ENCODE assay signal across 29 cellular contexts in the genomic region with DNA sequence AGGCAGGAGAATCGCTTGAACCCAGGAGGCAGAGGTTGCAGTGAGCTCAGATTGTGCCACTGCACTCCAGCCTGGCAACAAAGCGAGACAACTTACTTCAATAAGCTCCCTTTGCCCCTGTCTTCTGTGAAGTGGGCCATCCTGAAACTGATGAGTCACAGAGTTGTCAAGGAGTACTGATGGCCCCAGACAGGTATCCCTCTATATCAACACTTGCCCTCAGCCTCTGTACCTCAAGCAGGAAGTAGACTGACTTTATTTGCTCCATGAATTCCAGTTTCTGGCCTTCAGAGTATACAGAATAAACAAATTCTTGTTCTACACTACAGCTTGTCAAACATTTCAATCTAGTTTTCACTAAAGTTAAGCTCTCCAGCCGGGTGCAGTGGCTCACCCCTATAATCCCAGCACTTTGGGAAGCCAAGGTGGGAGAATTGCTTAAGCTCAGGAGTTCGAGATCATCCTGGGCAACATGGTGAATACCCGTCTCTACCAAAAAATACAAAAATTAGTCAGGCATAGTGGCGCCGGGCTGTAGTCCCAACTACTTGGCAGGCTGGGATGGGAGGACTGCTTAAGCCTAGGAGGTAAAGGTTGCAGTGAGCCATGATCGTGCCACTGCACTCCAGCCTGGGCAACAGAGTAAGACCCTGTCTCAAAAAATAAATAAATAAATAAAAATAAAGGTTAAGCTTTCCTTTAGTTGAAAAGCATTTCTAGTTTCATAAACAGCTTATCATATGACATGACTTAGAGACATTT. TPM values are rescaled to one million over a fixed set of nuclear protein-coding genes. Genes with fewer than 3 reads are reported as not detected.
DNase-seq lines count a peak whose midpoint lies in the region; ATAC-seq and TF ChIP-seq lines count a peak whose summit lies in the region.
"Had no signal": no experiment of that assay in that cellular context is flagged by ENCODE, and none has a peak within 500 bp of the region (broad histone marks: within the 10 kb centered on the region; RNA-seq: fewer than 3 reads in every experiment).

No MANE protein-coding gene starts in this region.

- no peaks in the 10 kb centered on the region for H3K9me2 ChIP-seq in GM23338 (ENCODE audit: insufficient read depth)

- H3K27me3 Mint-ChIP-seq in activated CD4-positive, alpha-beta memory T cell treated with anti-CD3 and anti-CD28 coated beads for 36 hours, result peaks cover 7% of the 10 kb centered on the region
- peaks cover 19% of the 10 kb centered on the region for H3K27me3 Mint-ChIP-seq in activated CD4-positive, alpha-beta memory T cell treated with anti-CD3 and anti-CD28 coated beads, Interleukin-2, amount 10 ng/mL, durations not matched to agents 7 days and 5 days
- H3K27me3 Mint-ChIP-seq in GM23338 (ENCODE audit: insufficient read depth, low read depth, poor library complexity), result peaks cover 3% of the 10 kb centered on the region
- peaks cover 40% of the 10 kb centered on the region for H3K27me3 Mint-ChIP-seq in activated naive CD8-positive, alpha-beta T cell treated with anti-CD3 and anti-CD28 coated beads, Interleukin-2, amount 10 ng/mL, durations not matched to agents 7 days and 5 days
- H3K27me3 Mint-ChIP-seq: B cell had no signal

- peaks cover 41% of the 10 kb centered on the region for H3K4me1 Mint-ChIP-seq in activated CD4-positive, alpha-beta memory T cell treated with anti-CD3 and anti-CD28 coated beads for 36 hours (ENCODE audit: low read depth)
- H3K4me1 Mint-ChIP-seq in activated CD4-positive, alpha-beta memory T cell treated with anti-CD3 and anti-CD28 coated beads, Interleukin-2, amount 10 ng/mL, durations not matched to agents 7 days and 5 days, result peaks cover 54% of the 10 kb centered on the region
- H3K4me1 Mint-ChIP-seq in GM23338, result peaks cover 7% of the 10 kb centered on the region
- H3K4me1 Mint-ChIP-seq in activated naive CD8-positive, alpha-beta T cell treated with anti-CD3 and anti-CD28 coated beads, Interleukin-2, amount 10 ng/mL, durations not matched to agents 7 days and 5 days, result peaks cover 33% of the 10 kb centered on the region

- 0 out of 2 replicates have a peak overlapping the region, but pooled peaks have one; percentile 76 for H2AFZ ChIP-seq in GM23338

- peak; percentile 23 for DNase-seq in activated CD4-positive, alpha-beta memory T cell treated with anti-CD3 and anti-CD28 coated beads for 36 hours
- DNase-seq in activated CD4-positive, alpha-beta memory T cell treated with anti-CD3 and anti-CD28 coated beads, Interleukin-2, amount 10 ng/mL, durations not matched to agents 7 days and 5 days, result no peak
- DNase-seq in GM23338 (ENCODE audit: low spot score) (peak; percentile 30), posterior vena cava (ENCODE audit: low spot score) (peak; percentile 28), NCI-H1930 (lab: John Stamatoyannopoulos, UW) (no peak), GM03348 (ENCODE audit: low spot score) (no peak), glomerular visceral epithelial cell (ENCODE audit: extremely low spot score) (no peak)
- no peak for DNase-seq in activated naive CD8-positive, alpha-beta T cell treated with anti-CD3 and anti-CD28 coated beads, Interleukin-2, amount 10 ng/mL, durations not matched to agents 7 days and 5 days
- DNase-seq: activated CD4-positive, alpha-beta T cell treated with anti-CD3 and anti-CD28 coated beads for 1 hour; activated CD8-positive, alpha-beta memory T cell treated with anti-CD3 and anti-CD28 coated beads, Interleukin-2, amount 50 U/mL, for 4 hours; CD8-positive, alpha-beta T cell; glutamatergic neuron; MG63; naive thymus-derived CD8-positive, alpha-beta T cell; NCI-H1417 treated with DMSO at 0.1 percent for 48 hours; NCI-H2107; occipital lobe; OCI-M1; stimulated activated CD8-positive, alpha-beta memory T cell treated with anti-CD3 and anti-CD28 coated beads, Interleukin-4, amount 100 ng/mL, for 48 hours; T-helper 2 cell; transverse colon had no signal

- CTCF ChIA-PET in activated CD4-positive, alpha-beta memory T cell treated with anti-CD3 and anti-CD28 coated beads for 36 hours (lab: Charles Lee), result interaction anchor here (1.1 to 6.7 kb wide), 21 partner anchors 10 to 323 kb away, joined by 3 to 228 read pairs (median 5); a partner anchor contains a TSS
- CTCF ChIA-PET in activated CD4-positive, alpha-beta memory T cell treated with anti-CD3 and anti-CD28 coated beads, Interleukin-2, amount 10 ng/mL, durations not matched to agents 7 days and 5 days (lab: Charles Lee), result interaction anchor here (0.7 to 7.9 kb wide), 32 partner anchors 8 to 941 kb away, joined by 3 to 195 read pairs (median 4); a partner anchor contains a TSS

- peaks cover 4% of the 10 kb centered on the region for H3K4me1 ChIP-seq in GM23338 (ENCODE audit: insufficient read depth)

- intact Hi-C loops in activated CD4-positive, alpha-beta memory T cell treated with anti-CD3 and anti-CD28 coated beads for 36 hours (cut with micrococcal nuclease), result loop anchor here (5.0 to 10.0 kb wide), 4 partner anchors 203 to 990 kb away; a partner anchor contains a TSS
- intact Hi-C loops in posterior vena cava (cut with DNase I), result loop anchor here in 1 of 2 donors (10.0 kb wide), 1 partner anchor 200 kb away; no protein-coding TSS in a partner anchor

- H3K36me3 Mint-ChIP-seq in activated CD4-positive, alpha-beta memory T cell treated with anti-CD3 and anti-CD28 coated beads for 36 hours, result no peaks in the 10 kb centered on the region
- peaks cover 3% of the 10 kb centered on the region for H3K36me3 Mint-ChIP-seq in activated CD4-positive, alpha-beta memory T cell treated with anti-CD3 and anti-CD28 coated beads, Interleukin-2, amount 10 ng/mL, durations not matched to agents 7 days and 5 days (ENCODE audit: low read depth)
- no peaks in the 10 kb centered on the region; the same call in 2 of the 3 replicates for H3K36me3 Mint-ChIP-seq in GM23338 (ENCODE audit: low read depth)
- H3K36me3 Mint-ChIP-seq in activated naive CD8-positive, alpha-beta T cell treated with anti-CD3 and anti-CD28 coated beads, Interleukin-2, amount 10 ng/mL, durations not matched to agents 7 days and 5 days, result peaks cover 3% of the 10 kb centered on the region
- H3K36me3 Mint-ChIP-seq: brain; CD8-positive, alpha-beta T cell; naive thymus-derived CD8-positive, alpha-beta T cell had no signal

- H4K20me1 ChIP-seq in GM23338 (replicated peaks; ENCODE audit: insufficient read depth), result no peaks in the 10 kb centered on the region

- peaks cover 10% of the 10 kb centered on the region; the same call in 1 of the 2 replicates for H3F3A ChIP-seq in GM23338 (replicated peaks; ENCODE audit: low read depth)

- no peak for TF ChIP-seq CTCF in GM23338 (conservative IDR thresholded peaks at IDR 0.05; ENCODE audit: low read depth in 2 of 2)

- H3K4me3 ChIP-seq in GM23338, result no peak overlapping the region
- H3K4me3 ChIP-seq: HAP-1, MG63, skin epidermis, transverse colon had no signal

- POLR2A ChIA-PET in activated CD4-positive, alpha-beta memory T cell treated with anti-CD3 and anti-CD28 coated beads for 36 hours (lab: Charles Lee), result interaction anchor here (0.9 to 1.1 kb wide), 3 partner anchors 16 to 32 kb away, joined by 3 read pairs; a partner anchor contains a TSS
- POLR2A ChIA-PET in activated CD4-positive, alpha-beta memory T cell treated with anti-CD3 and anti-CD28 coated beads, Interleukin-2, amount 10 ng/mL, durations not matched to agents 7 days and 5 days (lab: Charles Lee), result interaction anchor here (0.7 to 2.1 kb wide), 8 partner anchors 16 to 299 kb away, joined by 3 to 7 read pairs (median 3); no protein-coding TSS in a partner anchor
- POLR2A ChIA-PET in activated naive CD8-positive, alpha-beta T cell treated with anti-CD3 and anti-CD28 coated beads, Interleukin-2, amount 10 ng/mL, durations not matched to agents 7 days and 5 days (lab: Charles Lee), result interaction anchor here (0.6 to 3.2 kb wide), 7 partner anchors 16 to 987 kb away, joined by 3 to 27 read pairs (median 4); no protein-coding TSS in a partner anchor

- H3K4me3 Mint-ChIP-seq in activated CD4-positive, alpha-beta memory T cell treated with anti-CD3 and anti-CD28 coated beads for 36 hours, result no peak overlapping the region
- no peak overlapping the region for H3K4me3 Mint-ChIP-seq in activated CD4-positive, alpha-beta memory T cell treated with anti-CD3 and anti-CD28 coated beads, Interleukin-2, amount 10 ng/mL, durations not matched to agents 7 days and 5 days
- no peak overlapping the region for H3K4me3 Mint-ChIP-seq in GM23338
- H3K4me3 Mint-ChIP-seq in activated naive CD8-positive, alpha-beta T cell treated with anti-CD3 and anti-CD28 coated beads, Interleukin-2, amount 10 ng/mL, durations not matched to agents 7 days and 5 days, result no peak overlapping the region
- H3K4me3 Mint-ChIP-seq: activated T-helper 17 cell treated with anti-CD3 and anti-CD28 coated beads, Interleukin-2, amount 50 U/mL, for 72 hours; B cell; brain; CD8-positive, alpha-beta T cell had no signal

- no peaks in the 10 kb centered on the region for H3K27me3 ChIP-seq in GM23338 (ENCODE audit: insufficient read depth)
- H3K27me3 ChIP-seq: MG63, transverse colon had no signal

- no peak for ATAC-seq in GM23338
- ATAC-seq in activated naive CD8-positive, alpha-beta T cell treated with anti-CD3 and anti-CD28 coated beads, Interleukin-2, amount 10 ng/mL, durations not matched to agents 7 days and 5 days (ENCODE audit: low read depth), result no peak
- ATAC-seq: activated T-helper 17 cell treated with anti-CD3 and anti-CD28 coated beads, Interleukin-2, amount 50 U/mL, for 72 hours; CD8-positive, alpha-beta T cell; naive thymus-derived CD8-positive, alpha-beta T cell; SK-N-SH treated with all-trans-retinoic acid at 6 μM for 48 hours had no signal

- H3K36me3 ChIP-seq in GM23338 (ENCODE audit: insufficient read depth), result no peaks in the 10 kb centered on the region
- H3K36me3 ChIP-seq: HAP-1, MG63, transverse colon had no signal

- no peak overlapping the region for H3K27ac ChIP-seq in GM23338 (ENCODE audit: low read depth)
- H3K27ac ChIP-seq: epithelial cell of prostate, skin epidermis, transverse colon had no signal

- H3K9me3 Mint-ChIP-seq in activated CD4-positive, alpha-beta memory T cell treated with anti-CD3 and anti-CD28 coated beads for 36 hours, result no peaks in the 10 kb centered on the region
- no peaks in the 10 kb centered on the region for H3K9me3 Mint-ChIP-seq in activated CD4-positive, alpha-beta memory T cell treated with anti-CD3 and anti-CD28 coated beads, Interleukin-2, amount 10 ng/mL, durations not matched to agents 7 days and 5 days
- H3K9me3 Mint-ChIP-seq in GM23338, result no peaks in the 10 kb centered on the region; the same call in 2 of the 3 replicates
- H3K9me3 Mint-ChIP-seq in activated naive CD8-positive, alpha-beta T cell treated with anti-CD3 and anti-CD28 coated beads, Interleukin-2, amount 10 ng/mL, durations not matched to agents 7 days and 5 days, result no peaks in the 10 kb centered on the region
- H3K9me3 Mint-ChIP-seq: activated T-helper 17 cell treated with anti-CD3 and anti-CD28 coated beads, Interleukin-2, amount 50 U/mL, for 72 hours; brain; CD8-positive, alpha-beta T cell; naive thymus-derived CD8-positive, alpha-beta T cell had no signal

- H3K4me2 ChIP-seq in GM23338, result no peak overlapping the region

- no peaks in the 10 kb centered on the region for H3K79me2 ChIP-seq in GM23338 (replicated peaks; ENCODE audit: insufficient read depth)

- no peak overlapping the region for H3K27ac Mint-ChIP-seq in activated CD4-positive, alpha-beta memory T cell treated with anti-CD3 and anti-CD28 coated beads for 36 hours
- H3K27ac Mint-ChIP-seq in activated CD4-positive, alpha-beta memory T cell treated with anti-CD3 and anti-CD28 coated beads, Interleukin-2, amount 10 ng/mL, durations not matched to agents 7 days and 5 days, result no peak overlapping the region
- no peak overlapping the region for H3K27ac Mint-ChIP-seq in GM23338
- H3K27ac Mint-ChIP-seq in activated naive CD8-positive, alpha-beta T cell treated with anti-CD3 and anti-CD28 coated beads, Interleukin-2, amount 10 ng/mL, durations not matched to agents 7 days and 5 days, result peak overlapping the region; percentile 34
- H3K27ac Mint-ChIP-seq: activated T-helper 17 cell treated with anti-CD3 and anti-CD28 coated beads, Interleukin-2, amount 50 U/mL, for 72 hours; B cell; CD8-positive, alpha-beta T cell had no signal

RNA-seq across cellular contexts. Expression of a gene that starts 16.4 kb away (rescaled TPM):
- 10 to 100 TPM; 62.4 to 64.3 TPM for total RNA-seq in activated CD4-positive, alpha-beta memory T cell treated with anti-CD3 and anti-CD28 coated beads for 36 hours
- total RNA-seq in activated CD4-positive, alpha-beta memory T cell treated with anti-CD3 and anti-CD28 coated beads, Interleukin-2, amount 10 ng/mL, durations not matched to agents 7 days and 5 days, result 10 to 100 TPM; 88.5 to 98.6 TPM
- 16.5 and 18.1 TPM in 2 replicates for total RNA-seq in GM23338 (2014; rRNA removed; shearing (Covaris generic))
- 5.4 and 6.4 TPM in 2 replicates for polyA plus RNA-seq in GM23338 (2016; fragmentation: Nextera tagmentation; extraction: Ambion mirVana)
- total RNA-seq in activated naive CD8-positive, alpha-beta T cell treated with anti-CD3 and anti-CD28 coated beads, Interleukin-2, amount 10 ng/mL, durations not matched to agents 7 days and 5 days, result 10 to 100 TPM; 59.9 to 63.1 TPM
- total RNA-seq in posterior vena cava, result 100 to 1,000 TPM; 129 to 139 TPM

RNA-seq across cellular contexts. Expression of a gene that starts 18.8 kb away (rescaled TPM):
- total RNA-seq in activated CD4-positive, alpha-beta memory T cell treated with anti-CD3 and anti-CD28 coated beads for 36 hours, result 1 to 10 TPM; 1.1 to 1.4 TPM
- 1 to 10 TPM; 1.9 to 2.9 TPM for total RNA-seq in activated CD4-positive, alpha-beta memory T cell treated with anti-CD3 and anti-CD28 coated beads, Interleukin-2, amount 10 ng/mL, durations not matched to agents 7 days and 5 days
- 48.9 and 56.4 TPM in 2 replicates for total RNA-seq in GM23338 (2014; rRNA removed; shearing (Covaris generic))
- 6.5 and 7.0 TPM in 2 replicates for polyA plus RNA-seq in GM23338 (2016; fragmentation: Nextera tagmentation; extraction: Ambion mirVana)
- total RNA-seq in activated naive CD8-positive, alpha-beta T cell treated with anti-CD3 and anti-CD28 coated beads, Interleukin-2, amount 10 ng/mL, durations not matched to agents 7 days and 5 days, result 1 to 10 TPM; 3.1 to 4.9 TPM
- 100 to 1,000 TPM; 229 to 234 TPM for total RNA-seq in posterior vena cava
- polyA plus RNA-seq: naive thymus-derived CD8-positive, alpha-beta T cell had no signal

RNA-seq across cellular contexts. Expression of a gene that starts 25.5 kb away (rescaled TPM):
- 100 to 1,000 TPM; 152 to 156 TPM for total RNA-seq in activated CD4-positive, alpha-beta memory T cell treated with anti-CD3 and anti-CD28 coated beads for 36 hours
- total RNA-seq in activated CD4-positive, alpha-beta memory T cell treated with anti-CD3 and anti-CD28 coated beads, Interleukin-2, amount 10 ng/mL, durations not matched to agents 7 days and 5 days, result 100 to 1,000 TPM; 108 to 119 TPM
- total RNA-seq in GM23338 (2014; rRNA removed; shearing (Covaris generic)), result 131 and 138 TPM in 2 replicates
- polyA plus RNA-seq in GM23338 (2016; fragmentation: Nextera tagmentation; extraction: Ambion mirVana), result 617 and 691 TPM in 2 replicates
- total RNA-seq in activated naive CD8-positive, alpha-beta T cell treated with anti-CD3 and anti-CD28 coated beads, Interleukin-2, amount 10 ng/mL, durations not matched to agents 7 days and 5 days, result 10 to 100 TPM; 76.6 to 86.5 TPM
- 10 to 100 TPM; 58.5 to 58.9 TPM for total RNA-seq in posterior vena cava

RNA-seq across cellular contexts. Expression of a gene that starts 27.9 kb away (rescaled TPM):
- under 1 TPM; 0.36 to 0.77 TPM for total RNA-seq in activated CD4-positive, alpha-beta memory T cell treated with anti-CD3 and anti-CD28 coated beads for 36 hours
- total RNA-seq in activated CD4-positive, alpha-beta memory T cell treated with anti-CD3 and anti-CD28 coated beads, Interleukin-2, amount 10 ng/mL, durations not matched to agents 7 days and 5 days, result 1 to 10 TPM in 1 of 2 experiments, under 1 TPM in 1; 0.98 to 1.2 TPM
- 0.31 and 1.2 TPM in 2 replicates for total RNA-seq in GM23338 (2014; rRNA removed; shearing (Covaris generic))
- polyA plus RNA-seq in GM23338 (2016; fragmentation: Nextera tagmentation; extraction: Ambion mirVana), result 2.9 and 3.0 TPM in 2 replicates
- 1 to 10 TPM; 1.2 TPM for total RNA-seq in activated naive CD8-positive, alpha-beta T cell treated with anti-CD3 and anti-CD28 coated beads, Interleukin-2, amount 10 ng/mL, durations not matched to agents 7 days and 5 days
- under 1 TPM; 0.23 to 0.43 TPM for total RNA-seq in posterior vena cava
- total RNA-seq: A673 had no signal

RNA-seq across cellular contexts. Expression of a gene that starts 39.9 kb away (rescaled TPM):
- under 1 TPM; 0.10 to 0.34 TPM for total RNA-seq in activated CD4-positive, alpha-beta memory T cell treated with anti-CD3 and anti-CD28 coated beads for 36 hours
- under 1 TPM; 0.38 to 0.60 TPM for total RNA-seq in activated CD4-positive, alpha-beta memory T cell treated with anti-CD3 and anti-CD28 coated beads, Interleukin-2, amount 10 ng/mL, durations not matched to agents 7 days and 5 days
- 3.6 and 6.1 TPM in 2 replicates for total RNA-seq in GM23338 (2014; rRNA removed; shearing (Covaris generic))
- 2.7 and 4.1 TPM in 2 replicates for polyA plus RNA-seq in GM23338 (2016; fragmentation: Nextera tagmentation; extraction: Ambion mirVana)
- total RNA-seq in activated naive CD8-positive, alpha-beta T cell treated with anti-CD3 and anti-CD28 coated beads, Interleukin-2, amount 10 ng/mL, durations not matched to agents 7 days and 5 days, result 1 to 10 TPM in 1 of 2 experiments, under 1 TPM in 1; 0.89 to 2.5 TPM
- total RNA-seq in posterior vena cava, result 10 to 100 TPM; 11.4 to 17.5 TPM

Comparison
In these comparisons a context has a peak if more than half of its experiments do, and no peak if none do; other contexts are left out.
1. DNase-seq: peak in activated CD4-positive, alpha-beta memory T cell treated with anti-CD3 and anti-CD28 coated beads for 36 hours (single experiment), GM23338 (single experiment) and posterior vena cava (single experiment); none in activated CD4-positive, alpha-beta memory T cell treated with anti-CD3 and anti-CD28 coated beads, Interleukin-2, amount 10 ng/mL, durations not matched to agents 7 days and 5 days (single experiment), activated naive CD8-positive, alpha-beta T cell treated with anti-CD3 and anti-CD28 coated beads, Interleukin-2, amount 10 ng/mL, durations not matched to agents 7 days and 5 days (single experiment), NCI-H1930 (0 of 2), GM03348 (single experiment) and glomerular visceral epithelial cell (single experiment).